2 cellular contexts compared by ENCODE assay signal in the genomic region with DNA sequence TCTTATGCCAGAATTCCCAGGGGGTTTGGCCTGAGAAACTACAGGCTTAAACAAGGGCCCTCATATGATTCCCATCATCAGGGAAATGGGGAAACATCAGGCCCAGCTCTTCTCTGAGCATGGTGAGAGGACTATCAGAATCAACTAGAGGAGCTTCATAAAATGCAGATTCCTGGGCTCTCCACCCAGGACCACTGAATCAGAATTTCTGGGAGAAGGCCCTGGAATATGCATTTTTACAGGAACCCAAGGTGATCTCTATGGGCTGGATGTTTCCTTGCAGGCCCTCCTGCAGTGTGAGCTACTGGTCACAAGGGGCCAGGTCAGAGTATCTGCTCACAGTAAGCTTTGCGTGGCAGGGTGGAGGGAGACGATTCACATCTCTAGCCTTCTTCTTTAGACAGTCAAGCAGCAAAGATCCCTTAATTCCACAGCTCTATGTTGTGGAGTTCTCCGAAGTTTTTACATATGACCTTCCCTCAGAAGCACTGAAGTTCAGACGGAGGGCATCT.
TF ChIP-seq lines count a peak whose summit lies in the region.

No MANE protein-coding gene starts in this region.

TF ChIP-seq in SK-N-SH treated with all-trans-retinoic acid at 6 μM for 48 hours, 23 proteins besides CTCF, POLR2A, EP300 and RAD21:
- TF ChIP-seq ZC3H10 (CRISPR knock-in tag; IDR thresholded peaks at IDR 0.05) (no peak), ZNF70 (CRISPR knock-in tag; IDR thresholded peaks at IDR 0.05) (no peak), GLIS3 (CRISPR knock-in tag; IDR thresholded peaks at IDR 0.05) (no peak), ARNTL (CRISPR knock-in tag; IDR thresholded peaks at IDR 0.05; ENCODE audit: borderline replicate concordance, low read depth) (no peak), POU6F1 (CRISPR knock-in tag; IDR thresholded peaks at IDR 0.05; ENCODE audit: borderline replicate concordance, low read depth) (no peak), TCF4 (CRISPR knock-in tag; IDR thresholded peaks at IDR 0.05; ENCODE audit: borderline replicate concordance) (no peak), ESRRG (CRISPR knock-in tag; IDR thresholded peaks at IDR 0.05) (no peak), SNAI2 (CRISPR knock-in tag; IDR thresholded peaks at IDR 0.05) (no peak), RARB (CRISPR knock-in tag; IDR thresholded peaks at IDR 0.05) (no peak), OSR1 (CRISPR knock-in tag; IDR thresholded peaks at IDR 0.05) (no peak), ZFP30 (CRISPR knock-in tag; IDR thresholded peaks at IDR 0.05) (no peak), PPARA (CRISPR knock-in tag; IDR thresholded peaks at IDR 0.05; ENCODE audit: borderline replicate concordance) (no peak), TOX (CRISPR knock-in tag; IDR thresholded peaks at IDR 0.05; ENCODE audit: borderline replicate concordance) (no peak), ZNF8 (CRISPR knock-in tag; IDR thresholded peaks at IDR 0.05) (no peak), CSDC2 (CRISPR knock-in tag; IDR thresholded peaks at IDR 0.05) (no peak)

TF ChIP-seq in SK-N-SH, 30 proteins besides CTCF, POLR2A, EP300 and RAD21:
- TF ChIP-seq NFIC (IDR thresholded peaks at IDR 0.05; ENCODE audit: borderline replicate concordance): no peak
- TF ChIP-seq FOSL2 (IDR thresholded peaks at IDR 0.05; ENCODE audit: borderline replicate concordance, low read depth): no peak
- TF ChIP-seq, protein P1, sequence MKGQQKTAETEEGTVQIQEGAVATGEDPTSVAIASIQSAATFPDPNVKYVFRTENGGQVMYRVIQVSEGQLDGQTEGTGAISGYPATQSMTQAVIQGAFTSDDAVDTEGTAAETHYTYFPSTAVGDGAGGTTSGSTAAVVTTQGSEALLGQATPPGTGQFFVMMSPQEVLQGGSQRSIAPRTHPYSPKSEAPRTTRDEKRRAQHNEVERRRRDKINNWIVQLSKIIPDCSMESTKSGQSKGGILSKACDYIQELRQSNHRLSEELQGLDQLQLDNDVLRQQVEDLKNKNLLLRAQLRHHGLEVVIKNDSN (IDR thresholded peaks at IDR 0.05; ENCODE audit: borderline replicate concordance, low read depth): no peak
- no peak for TF ChIP-seq USF2 (IDR thresholded peaks at IDR 0.05; ENCODE audit: borderline replicate concordance, low read depth, low read length)
- no peak for TF ChIP-seq MEF2A (IDR thresholded peaks at IDR 0.05; ENCODE audit: borderline replicate concordance, low read depth)
